Comparison of ENCODE assay signal across 22 cellular contexts in the genomic region with DNA sequence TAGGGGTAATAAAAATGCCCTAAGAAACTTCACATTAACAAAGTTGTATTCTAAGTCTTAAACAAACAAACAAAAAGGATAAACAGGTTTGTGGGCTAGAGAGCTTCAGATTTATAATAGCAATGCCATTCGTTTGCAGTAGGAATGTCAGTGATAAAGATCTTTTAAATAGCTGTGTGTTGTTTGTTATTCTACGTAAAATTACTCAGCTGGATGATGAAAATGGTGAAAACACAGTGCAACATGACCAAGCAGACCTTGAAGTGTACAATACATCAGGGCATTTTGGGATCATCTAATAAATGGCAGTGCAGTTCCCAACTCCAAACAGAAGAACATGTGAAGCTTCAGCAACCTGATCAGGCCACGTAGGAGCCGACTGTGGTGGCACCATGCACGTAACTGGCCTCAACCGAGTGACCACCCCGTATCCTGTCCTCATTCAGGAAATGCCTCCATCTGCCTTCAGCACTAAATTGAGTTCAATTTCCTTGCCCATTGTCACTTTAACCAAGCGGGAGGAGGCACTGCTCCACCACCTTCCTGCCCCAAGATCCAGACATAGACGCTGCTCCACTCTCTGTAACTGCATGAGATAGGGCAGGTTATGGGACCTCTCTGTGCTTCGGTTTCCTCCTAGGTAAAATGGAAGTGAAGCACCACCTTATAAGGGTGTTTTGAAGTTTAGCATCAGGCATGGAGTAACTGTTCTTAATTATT.
DNase-seq lines count a peak whose midpoint lies in the region; ATAC-seq and TF ChIP-seq lines count a peak whose summit lies in the region.
"Had no signal": no experiment of that assay in that cellular context is flagged by ENCODE, and none has a peak within 500 bp of the region (broad histone marks: within the 10 kb centered on the region; RNA-seq: fewer than 3 reads in every experiment).

No MANE protein-coding gene starts in this region.

- WGBS in mesenchymal stem cell: 75% methylated on average over 10 of the region's 10 CpGs

- ATAC-seq in RWPE2 (ENCODE audit: low read depth) (peak; percentile 24), HG02852 (IDR thresholded peaks at IDR 0.05; ENCODE audit: unreplicated experiment) (no peak)
- ATAC-seq: natural killer cell treated with Interleukin-12 subunit alpha and Interleukin-12 subunit beta and Interleukin-15 and Interleukin-18, amount 100 ng/mL, for 72 hours had no signal

- peak overlapping the region; percentile 66 for H4K8ac ChIP-seq in mesenchymal stem cell (ENCODE audit: low read length)

- peak overlapping the region; percentile 73 to 84 for H3K18ac ChIP-seq in mesenchymal stem cell (ENCODE audit: low read depth in 1 of 2, low read length in 2 of 2)

- H3K27me3 Mint-ChIP-seq in Calu3 (ENCODE audit: unreplicated experiment): no peaks in the 10 kb centered on the region
- H3K27me3 Mint-ChIP-seq: activated T-cell treated with anti-CD3 and anti-CD28 coated beads, Interleukin-2, amount 50 U/mL, for 24 hours; natural killer cell treated with Interleukin-12 subunit alpha and Interleukin-12 subunit beta and Interleukin-15 and Interleukin-18, amount 100 ng/mL, for 72 hours had no signal

- H3K23ac ChIP-seq in mesenchymal stem cell (ENCODE audit: low read length in 2 of 2): no peak overlapping the region

- H3K4me2 ChIP-seq in mesenchymal stem cell (ENCODE audit: low read length, poor library complexity, severe bottlenecking): no peak overlapping the region
- H3K4me2 ChIP-seq: BLaER1, smooth muscle cell had no signal

- H2BK12ac ChIP-seq in mesenchymal stem cell (ENCODE audit: low read length in 2 of 2): peak overlapping the region in 1 of 2 experiments; percentile 82

- H3K4ac ChIP-seq in mesenchymal stem cell (ENCODE audit: low read depth in 1 of 2, low read length in 2 of 2): peak overlapping the region; percentile 17 to 47

- no peak overlapping the region for H2AK5ac ChIP-seq in mesenchymal stem cell (ENCODE audit: low read length, severe bottlenecking)

- peak overlapping the region in 1 of 2 experiments; percentile 93 for H3K14ac ChIP-seq in mesenchymal stem cell (ENCODE audit: low read length in 2 of 2)

- H2BK15ac ChIP-seq in mesenchymal stem cell (ENCODE audit: low read depth, poor library complexity, severe bottlenecking): no peak overlapping the region

- DNase-seq in EH (ENCODE audit: low read depth): peak; percentile 92
- no peak for DNase-seq in RWPE2 (ENCODE audit: low spot score)
- peak; percentile 59 for DNase-seq in dermis blood vessel endothelial cell
- DNase-seq in mesenchymal stem cell: peak; percentile 87
- no peak for DNase-seq in Calu3
- DNase-seq in ecto neural progenitor cell (ENCODE audit: low spot score): no peak
- DNase-seq in iPS-NIHi11 (ENCODE audit: low spot score): no peak
- DNase-seq: activated CD4-positive, alpha-beta memory T cell treated with anti-CD3 and anti-CD28 coated beads, Interleukin-2, amount 10 ng/mL, durations not matched to agents 7 days and 5 days; activated naive CD4-positive, alpha-beta T cell treated with anti-CD3 and anti-CD28 coated beads, Interleukin-2, amount 50 U/mL, for 16 hours; activated T-cell treated with anti-CD3 and anti-CD28 coated beads, Interleukin-2, amount 50 U/mL, for 24 hours; esophagus squamous epithelium; NCI-H1048; NCI-H2029 treated with DMSO at 0.1 percent for 48 hours; NCI-H524; SHP77; stimulated activated CD8-positive, alpha-beta memory T cell treated with anti-CD3 and anti-CD28 coated beads, Interleukin-4, amount 100 ng/mL, for 48 hours had no signal

- H2AFZ ChIP-seq in mesenchymal stem cell (ENCODE audit: low read depth, low read length): no peak overlapping the region

- H3K4me1 ChIP-seq in RWPE2 (ENCODE audit: insufficient read depth, poor library complexity, severe bottlenecking) (peaks cover 38% of the 10 kb centered on the region), mesenchymal stem cell (ENCODE audit: control insufficient read depth, insufficient read depth, low read depth, low read length) (peaks cover 2% of the 10 kb centered on the region)

- H4K91ac ChIP-seq in mesenchymal stem cell (ENCODE audit: low read length): peak overlapping the region; percentile 64

- H3K27me3 ChIP-seq in RWPE2 (ENCODE audit: insufficient read depth, poor library complexity, severe bottlenecking): no peaks in the 10 kb centered on the region
- H3K27me3 ChIP-seq in mesenchymal stem cell (ENCODE audit: control insufficient read depth in 1 of 2, insufficient read depth in 1 of 2, low read length in 2 of 2): peaks cover 0 to 25% of the 10 kb centered on the region in 2 experiments
- H3K27me3 ChIP-seq: BLaER1 had no signal

- CTCF ChIA-PET in Calu3 (lab: Charles Lee): no interaction called here

- H3K9me3 ChIP-seq in RWPE2 (ENCODE audit: severe bottlenecking) (no peaks in the 10 kb centered on the region), mesenchymal stem cell (ENCODE audit: control insufficient read depth, low read length) (no peaks in the 10 kb centered on the region)
- H3K9me3 ChIP-seq: esophagus squamous epithelium had no signal

- H3K27ac ChIP-seq in RWPE2 (ENCODE audit: poor library complexity, severe bottlenecking) (no peak overlapping the region), mesenchymal stem cell (ENCODE audit: low read length, poor library complexity, severe bottlenecking) (no peak overlapping the region)
- H3K27ac ChIP-seq: BLaER1, esophagus squamous epithelium, VCaP had no signal

- H3K27ac Mint-ChIP-seq in Calu3 (ENCODE audit: unreplicated experiment): no peak overlapping the region
- H3K27ac Mint-ChIP-seq: activated CD4-positive, alpha-beta memory T cell treated with anti-CD3 and anti-CD28 coated beads, Interleukin-2, amount 10 ng/mL, durations not matched to agents 7 days and 5 days; activated T-cell treated with anti-CD3 and anti-CD28 coated beads, Interleukin-2, amount 50 U/mL, for 24 hours; brain; natural killer cell treated with Interleukin-12 subunit alpha and Interleukin-12 subunit beta and Interleukin-15 and Interleukin-18, amount 100 ng/mL, for 72 hours had no signal

- H3K36me3 ChIP-seq in RWPE2 (ENCODE audit: low read depth): no peaks in the 10 kb centered on the region
- H3K36me3 ChIP-seq in mesenchymal stem cell (ENCODE audit: control insufficient read depth in 1 of 2, insufficient read depth in 2 of 2, low read depth in 1 of 2, low read length in 2 of 2): no peaks in the 10 kb centered on the region
- H3K36me3 ChIP-seq: BLaER1, esophagus squamous epithelium had no signal

- no TSS peak for BruUV-seq in Calu3 (replicated peaks; lab: Mats Ljungman, UMichigan)

- peaks cover 5% of the 10 kb centered on the region for H3K36me3 Mint-ChIP-seq in Calu3 (ENCODE audit: insufficient read depth, unreplicated experiment)
- H3K36me3 Mint-ChIP-seq: brain; natural killer cell treated with Interleukin-12 subunit alpha and Interleukin-12 subunit beta and Interleukin-15 and Interleukin-18, amount 100 ng/mL, for 72 hours had no signal

- H3K79me1 ChIP-seq in mesenchymal stem cell (replicated peaks; ENCODE audit: low read length, poor library complexity, severe bottlenecking): no peaks in the 10 kb centered on the region

- no peak for TF ChIP-seq CTCF in RWPE2 (IDR thresholded peaks at IDR 0.05; ENCODE audit: poor library complexity, severe bottlenecking)
- no peak for TF ChIP-seq CTCF in Calu3 (IDR thresholded peaks at IDR 0.05; ENCODE audit: unreplicated experiment)

- no peak overlapping the region for H2BK120ac ChIP-seq in mesenchymal stem cell (ENCODE audit: low read depth, low read length)

- H3K9me3 Mint-ChIP-seq in Calu3 (ENCODE audit: low read depth, unreplicated experiment): no peaks in the 10 kb centered on the region
- H3K9me3 Mint-ChIP-seq: natural killer cell treated with Interleukin-12 subunit alpha and Interleukin-12 subunit beta and Interleukin-15 and Interleukin-18, amount 100 ng/mL, for 72 hours had no signal

- no peak overlapping the region for H3K4me3 Mint-ChIP-seq in Calu3 (ENCODE audit: low read depth, unreplicated experiment)
- H3K4me3 Mint-ChIP-seq: activated CD4-positive, alpha-beta memory T cell treated with anti-CD3 and anti-CD28 coated beads, Interleukin-2, amount 10 ng/mL, durations not matched to agents 7 days and 5 days; activated T-cell treated with anti-CD3 and anti-CD28 coated beads, Interleukin-2, amount 50 U/mL, for 24 hours; brain; natural killer cell treated with Interleukin-12 subunit alpha and Interleukin-12 subunit beta and Interleukin-15 and Interleukin-18, amount 100 ng/mL, for 72 hours had no signal

- H3K9ac ChIP-seq in mesenchymal stem cell (ENCODE audit: low read length): no peak overlapping the region
- H3K9ac ChIP-seq: BLaER1 had no signal

- H2BK5ac ChIP-seq in mesenchymal stem cell (ENCODE audit: low read depth, low read length, poor library complexity, severe bottlenecking): no peak overlapping the region

- H3K4me3 ChIP-seq in RWPE2 (ENCODE audit: severe bottlenecking) (no peak overlapping the region), mesenchymal stem cell (ENCODE audit: insufficient read depth in 1 of 2, low read depth in 1 of 2, low read length in 2 of 2) (no peak overlapping the region)
- H3K4me3 ChIP-seq: BLaER1, esophagus squamous epithelium, smooth muscle cell had no signal

- intact Hi-C loops in Calu3 (cut with micrococcal nuclease; ENCODE audit: unreplicated experiment): no loop called here

- peaks cover 25% of the 10 kb centered on the region for H3K4me1 Mint-ChIP-seq in Calu3 (ENCODE audit: low read depth, unreplicated experiment)
- H3K4me1 Mint-ChIP-seq: brain had no signal

Comparison
In these comparisons a context has a peak if more than half of its experiments do, and no peak if none do; other contexts are left out.
1. DNase-seq: peak in EH (single experiment), dermis blood vessel endothelial cell (single experiment) and mesenchymal stem cell (single experiment); none in RWPE2 (single experiment), Calu3 (single experiment), ecto neural progenitor cell (single experiment) and iPS-NIHi11 (single experiment).